Comparison of ENCODE assay signal across 17 cellular contexts in genomic region chr10:11367505-11367904, GRCh38.
A peak's percentile ranks its signal among the peaks of the same experiment; 100 is the strongest.
DNase-seq lines count a peak whose midpoint lies in the region; ATAC-seq and TF ChIP-seq lines count a peak whose summit lies in the region.
"Had no signal": no experiment of that assay in that cellular context is flagged by ENCODE, and none has a peak within 500 bp of the region (broad histone marks: within the 10 kb centered on the region; RNA-seq: fewer than 3 reads in every experiment).

No MANE protein-coding gene starts in this region.

- H3K9me3 ChIP-seq in naive thymus-derived CD4-positive, alpha-beta T cell (ENCODE audit: control insufficient read depth in 2 of 3, low read length in 3 of 3): no peaks in the 10 kb centered on the region
- H3K9me3 ChIP-seq: A549 had no signal

- H3K36me3 Mint-ChIP-seq in naive thymus-derived CD4-positive, alpha-beta T cell: peaks cover 0 to 6% (median 0%) of the 10 kb centered on the region in 5 donors

- peak overlapping the region in 6 of 10 donors; percentile 23 to 88 (median 64) for H3K4me3 Mint-ChIP-seq in naive thymus-derived CD4-positive, alpha-beta T cell
- H3K4me3 Mint-ChIP-seq: HFFc6 had no signal

- no peaks in the 10 kb centered on the region for H3K27me3 ChIP-seq in naive thymus-derived CD4-positive, alpha-beta T cell (ENCODE audit: control insufficient read depth in 2 of 2, insufficient read depth in 2 of 2, low read length in 2 of 2)
- H3K27me3 ChIP-seq: BLaER1 treated with 17β-estradiol and CSF1 and Interleukin-3, amounts not matched to agents 10 nM and 100 nM had no signal

- H3K27ac Mint-ChIP-seq in naive thymus-derived CD4-positive, alpha-beta T cell: peak overlapping the region in 5 of 9 donors; percentile 46 to 97 (median 91)
- H3K27ac Mint-ChIP-seq: HFFc6 had no signal

- H3K27ac ChIP-seq in 22Rv1: no peak overlapping the region
- no peak overlapping the region for H3K27ac ChIP-seq in naive thymus-derived CD4-positive, alpha-beta T cell (ENCODE audit: low read depth, low read length)
- H3K27ac ChIP-seq: A549; BLaER1 treated with 17β-estradiol and CSF1 and Interleukin-3, amounts not matched to agents 10 nM and 100 nM; RWPE1 had no signal

- CTCF ChIA-PET in naive thymus-derived CD4-positive, alpha-beta T cell (lab: Charles Lee): no interaction called here

- peaks cover 0 to 13% of the 10 kb centered on the region in 2 donors for H3K4me1 ChIP-seq in naive thymus-derived CD4-positive, alpha-beta T cell (ENCODE audit: control insufficient read depth in 2 of 2, insufficient read depth in 2 of 2, low read length in 2 of 2)
- H3K4me1 ChIP-seq: A549 had no signal

- no peaks in the 10 kb centered on the region for H3K27me3 Mint-ChIP-seq in naive thymus-derived CD4-positive, alpha-beta T cell

- POLR2A ChIA-PET in naive thymus-derived CD4-positive, alpha-beta T cell (lab: Charles Lee): interaction anchor here (0.9 to 1.1 kb wide), 2 partner anchors 9 to 10 kb away, joined by 4 read pairs; no protein-coding TSS in a partner anchor

- H3K9me3 Mint-ChIP-seq in naive thymus-derived CD4-positive, alpha-beta T cell: peaks cover 0 to 5% (median 0%) of the 10 kb centered on the region in 11 donors

- no peak for ATAC-seq in naive thymus-derived CD4-positive, alpha-beta T cell
- ATAC-seq: PC-3 had no signal

- TF ChIP-seq CTCF in 22Rv1 (IDR thresholded peaks at IDR 0.05): 0 out of 2 replicates have a peak, but pooled peaks have one; percentile 2
- peak; percentile 16 for TF ChIP-seq CTCF in GM12864 (IDR thresholded peaks at IDR 0.05; ENCODE audit: low read depth, low read length, missing control alignments)

- H3K4me3 ChIP-seq in GM12864 (ENCODE audit: low read depth, low read length): no peak overlapping the region
- H3K4me3 ChIP-seq in naive thymus-derived CD4-positive, alpha-beta T cell (ENCODE audit: low read length): no peak overlapping the region
- H3K4me3 ChIP-seq: A549; BLaER1 treated with 17β-estradiol and CSF1 and Interleukin-3, amounts not matched to agents 10 nM and 100 nM had no signal

- H3K36me3 ChIP-seq in naive thymus-derived CD4-positive, alpha-beta T cell (ENCODE audit: control insufficient read depth in 2 of 3, insufficient read depth in 3 of 3, low read length in 3 of 3): no peaks in the 10 kb centered on the region
- H3K36me3 ChIP-seq: BLaER1 treated with 17β-estradiol and CSF1 and Interleukin-3, amounts not matched to agents 10 nM and 100 nM had no signal

- intact Hi-C loops in naive thymus-derived CD4-positive, alpha-beta T cell (cut with micrococcal nuclease): loop anchor here in 1 of 2 donors (5.0 kb wide), 1 partner anchor 35 kb away; no protein-coding TSS in a partner anchor

- peaks cover 9 to 27% (median 19%) of the 10 kb centered on the region in 7 donors for H3K4me1 Mint-ChIP-seq in naive thymus-derived CD4-positive, alpha-beta T cell

- DNase-seq in GM12864 (ENCODE audit: low read depth) (no peak), NCI-H69 (lab: John Stamatoyannopoulos, UW) (peak; percentile 80), dedifferentiated amniotic fluid mesenchymal stem cell (ENCODE audit: extremely low spot score) (no peak), mesenteric fat pad (ENCODE audit: low spot score) (no peak), iPS-NIHi7 (ENCODE audit: extremely low spot score) (no peak)
- DNase-seq in naive thymus-derived CD4-positive, alpha-beta T cell: no peak
- DNase-seq: DMS79 treated with DMSO at 0.1 percent for 48 hours, HFFc6, NCI-H1105, NCI-H1694 treated with DMSO at 0.1 percent for 48 hours, NCI-H510A, NCI-H774, PC-3 had no signal
